Comparison of ENCODE assay signal across 8 cellular contexts in genomic region chr16:87416826-87417471, GRCh38. TPM values are rescaled to one million over a fixed set of nuclear protein-coding genes. Genes with fewer than 3 reads are reported as not detected.
DNase-seq lines count a peak whose midpoint lies in the region; ATAC-seq and TF ChIP-seq lines count a peak whose summit lies in the region.

No MANE protein-coding gene starts in this region.

- no peak for ATAC-seq in DND-41 (ENCODE audit: insufficient read depth, low read depth)
- no peak for ATAC-seq in HG02678 (IDR thresholded peaks at IDR 0.05; ENCODE audit: unreplicated experiment)
- ATAC-seq in GM18909 (IDR thresholded peaks at IDR 0.05; ENCODE audit: poor library complexity, unreplicated experiment) = no peak

- no peak overlapping the region for H3K9ac ChIP-seq in DND-41 (ENCODE audit: low read depth, low read length)

- H2AFZ ChIP-seq in DND-41 (ENCODE audit: low read depth, low read length) = no peak overlapping the region

- TF ChIP-seq POLR2A in uterus (IDR thresholded peaks at IDR 0.05) = no peak

- TF ChIP-seq CTCF in DND-41 (IDR thresholded peaks at IDR 0.05; ENCODE audit: borderline replicate concordance, extremely low read depth, low read length, poor library complexity, severe bottlenecking) = peak; percentile 58
- TF ChIP-seq CTCF in LNCaP clone FGC (IDR thresholded peaks at IDR 0.05; ENCODE audit: control insufficient read depth, extremely low read depth, insufficient read depth) = peak; percentile 49
- peak; percentile 57 to 71 (median 64) for TF ChIP-seq CTCF in uterus (IDR thresholded peaks at IDR 0.05)
- no peak for TF ChIP-seq CTCF in WERI-Rb-1 (IDR thresholded peaks at IDR 0.05; ENCODE audit: low read depth, low read length)

- intact Hi-C loops in uterus (cut with DNase I; ENCODE audit: low total_unique reads) = loop anchor here (5.0 kb wide), 2 partner anchors 125 to 220 kb away; no protein-coding TSS in a partner anchor

- H3K9me3 ChIP-seq in DND-41 (ENCODE audit: insufficient read depth, low read length, severe bottlenecking) = no peaks in the 10 kb centered on the region
- H3K9me3 ChIP-seq in uterus = no peaks in the 10 kb centered on the region
- H3K9me3 ChIP-seq in WERI-Rb-1 (ENCODE audit: severe bottlenecking) = no peaks in the 10 kb centered on the region

- no peak overlapping the region for H3K4me2 ChIP-seq in DND-41 (ENCODE audit: insufficient read depth, low read length)

- H3K79me2 ChIP-seq in DND-41 (ENCODE audit: insufficient read depth, low read length) = no peaks in the 10 kb centered on the region

- H3K4me3 ChIP-seq in DND-41 (ENCODE audit: low read depth in 1 of 2, low read length in 2 of 2) (no peak overlapping the region), LNCaP clone FGC (ENCODE audit: low read depth, low read length) (no peak overlapping the region), uterus (no peak overlapping the region), WERI-Rb-1 (ENCODE audit: low read depth, low read length) (no peak overlapping the region)

- no peaks in the 10 kb centered on the region for H3K36me3 ChIP-seq in DND-41 (ENCODE audit: insufficient read depth, low read length)
- no peaks in the 10 kb centered on the region for H3K36me3 ChIP-seq in uterus
- peaks cover 10% of the 10 kb centered on the region; the same call in 1 of the 2 replicates for H3K36me3 ChIP-seq in WERI-Rb-1

- no peaks in the 10 kb centered on the region for H3K4me1 ChIP-seq in DND-41 (ENCODE audit: insufficient read depth, low read length)
- no peaks in the 10 kb centered on the region for H3K4me1 ChIP-seq in uterus

- no peaks in the 10 kb centered on the region for H3K27me3 ChIP-seq in DND-41 (ENCODE audit: insufficient read depth, low read length, poor library complexity)
- H3K27me3 ChIP-seq in uterus = no peaks in the 10 kb centered on the region
- H3K27me3 ChIP-seq in WERI-Rb-1 (ENCODE audit: insufficient read depth, low read depth, severe bottlenecking) = no peaks in the 10 kb centered on the region

- 0 out of 2 replicates have a peak, but pooled peaks cover 3% of the 10 kb centered on the region for H4K20me1 ChIP-seq in DND-41 (ENCODE audit: insufficient read depth, low read length)

- no peak for DNase-seq in DND-41
- DNase-seq in LNCaP clone FGC (ENCODE audit: low read depth) = no peak
- peak; percentile 67 for DNase-seq in astrocyte of the hippocampus (ENCODE audit: low read depth, low spot score)
- DNase-seq in left kidney (ENCODE audit: low read depth, low spot score) = peak; percentile 79
- DNase-seq in uterus = peak; percentile 47 to 56
- no peak for DNase-seq in WERI-Rb-1

- H3K27ac ChIP-seq in DND-41 (ENCODE audit: low read length) = no peak overlapping the region
- H3K27ac ChIP-seq in uterus = no peak overlapping the region
- H3K27ac ChIP-seq in WERI-Rb-1 = no peak overlapping the region

RNA-seq across cellular contexts. Expression of gene MAP1LC3B, which starts 24.8 kb away (rescaled TPM):
- total RNA-seq in uterus = 10 to 100 TPM; 26.3 to 79.7 (median 58.0) TPM

RNA-seq across cellular contexts. Expression of gene FBXO31, which starts 33.4 kb away (rescaled TPM):
- total RNA-seq in uterus = 100 to 1,000 TPM in 1 of 4 donors, 10 to 100 TPM in 3; 35.2 to 309 (median 74.8) TPM

Comparison
In these comparisons a context has a peak if more than half of its experiments do, and no peak if none do; other contexts are left out.
1. DNase-seq: peak in astrocyte of the hippocampus (single experiment), left kidney (single experiment) and uterus (2 of 2); none in DND-41 (single experiment), LNCaP clone FGC (single experiment) and WERI-Rb-1 (single experiment).